1 cellular context compared by ENCODE assay signal in the genomic region with DNA sequence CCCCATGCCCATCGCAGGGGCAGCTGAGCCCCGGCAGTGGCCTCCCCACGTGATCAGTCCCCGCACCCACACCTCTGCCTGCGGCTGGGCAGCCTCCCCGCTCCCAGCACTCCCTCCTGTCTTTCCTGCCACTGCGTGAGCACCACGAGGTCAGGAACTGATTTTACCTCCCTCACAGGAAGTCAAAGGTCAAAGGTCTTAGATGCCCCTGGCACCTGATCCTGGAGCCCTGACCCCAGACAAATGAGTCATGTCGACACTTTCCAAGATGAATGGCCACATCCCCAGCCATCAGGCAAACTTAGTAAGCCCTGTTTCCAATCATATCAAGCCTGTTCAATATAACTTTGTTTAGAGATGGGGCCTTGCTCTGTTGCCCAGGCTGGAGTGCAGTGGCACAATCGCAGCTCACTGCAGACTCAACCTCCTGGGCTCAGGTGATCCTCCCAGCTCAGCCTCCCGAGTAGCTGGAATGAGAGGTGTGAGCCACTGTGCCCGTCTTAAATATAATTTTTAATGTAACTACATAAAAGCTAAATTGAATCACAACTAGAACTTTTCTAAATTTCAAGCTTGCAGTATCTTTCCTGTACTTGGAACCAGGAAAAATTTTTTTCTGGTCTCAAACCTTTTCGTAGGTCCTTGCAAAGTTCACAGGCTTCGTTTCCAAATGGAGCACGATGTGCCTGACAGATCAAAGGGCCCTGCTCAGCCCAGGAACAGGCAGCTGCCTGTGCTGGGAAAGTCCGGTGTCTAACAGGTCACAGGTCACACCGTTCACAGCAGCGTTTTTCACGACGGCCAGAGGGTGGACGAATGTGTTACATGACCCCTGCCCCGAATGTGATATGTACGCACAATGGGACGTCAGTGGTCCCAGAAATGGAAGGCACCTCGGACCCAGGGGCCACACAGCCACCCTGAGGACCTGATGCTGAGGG.
TF ChIP-seq lines count a peak whose summit lies in the region.

No MANE protein-coding gene starts in this region.

TF ChIP-seq in HepG2, 621 proteins besides CTCF, POLR2A, EP300 and RAD21 (continued from another document and continues in another):
- TF ChIP-seq, protein P1, sequence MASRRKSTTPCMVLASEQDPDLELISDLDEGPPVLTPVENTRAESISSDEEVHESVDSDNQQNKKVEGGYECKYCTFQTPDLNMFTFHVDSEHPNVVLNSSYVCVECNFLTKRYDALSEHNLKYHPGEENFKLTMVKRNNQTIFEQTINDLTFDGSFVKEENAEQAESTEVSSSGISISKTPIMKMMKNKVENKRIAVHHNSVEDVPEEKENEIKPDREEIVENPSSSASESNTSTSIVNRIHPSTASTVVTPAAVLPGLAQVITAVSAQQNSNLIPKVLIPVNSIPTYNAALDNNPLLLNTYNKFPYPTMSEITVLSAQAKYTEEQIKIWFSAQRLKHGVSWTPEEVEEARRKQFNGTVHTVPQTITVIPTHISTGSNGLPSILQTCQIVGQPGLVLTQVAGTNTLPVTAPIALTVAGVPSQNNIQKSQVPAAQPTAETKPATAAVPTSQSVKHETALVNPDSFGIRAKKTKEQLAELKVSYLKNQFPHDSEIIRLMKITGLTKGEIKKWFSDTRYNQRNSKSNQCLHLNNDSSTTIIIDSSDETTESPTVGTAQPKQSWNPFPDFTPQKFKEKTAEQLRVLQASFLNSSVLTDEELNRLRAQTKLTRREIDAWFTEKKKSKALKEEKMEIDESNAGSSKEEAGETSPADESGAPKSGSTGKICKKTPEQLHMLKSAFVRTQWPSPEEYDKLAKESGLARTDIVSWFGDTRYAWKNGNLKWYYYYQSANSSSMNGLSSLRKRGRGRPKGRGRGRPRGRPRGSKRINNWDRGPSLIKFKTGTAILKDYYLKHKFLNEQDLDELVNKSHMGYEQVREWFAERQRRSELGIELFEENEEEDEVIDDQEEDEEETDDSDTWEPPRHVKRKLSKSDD (CRISPR knock-in tag; IDR thresholded peaks at IDR 0.05; ENCODE audit: low read depth), result no peak
- TF ChIP-seq PHF21A (CRISPR knock-in tag; IDR thresholded peaks at IDR 0.05), result peak; percentile 85
- TF ChIP-seq, protein P2, sequence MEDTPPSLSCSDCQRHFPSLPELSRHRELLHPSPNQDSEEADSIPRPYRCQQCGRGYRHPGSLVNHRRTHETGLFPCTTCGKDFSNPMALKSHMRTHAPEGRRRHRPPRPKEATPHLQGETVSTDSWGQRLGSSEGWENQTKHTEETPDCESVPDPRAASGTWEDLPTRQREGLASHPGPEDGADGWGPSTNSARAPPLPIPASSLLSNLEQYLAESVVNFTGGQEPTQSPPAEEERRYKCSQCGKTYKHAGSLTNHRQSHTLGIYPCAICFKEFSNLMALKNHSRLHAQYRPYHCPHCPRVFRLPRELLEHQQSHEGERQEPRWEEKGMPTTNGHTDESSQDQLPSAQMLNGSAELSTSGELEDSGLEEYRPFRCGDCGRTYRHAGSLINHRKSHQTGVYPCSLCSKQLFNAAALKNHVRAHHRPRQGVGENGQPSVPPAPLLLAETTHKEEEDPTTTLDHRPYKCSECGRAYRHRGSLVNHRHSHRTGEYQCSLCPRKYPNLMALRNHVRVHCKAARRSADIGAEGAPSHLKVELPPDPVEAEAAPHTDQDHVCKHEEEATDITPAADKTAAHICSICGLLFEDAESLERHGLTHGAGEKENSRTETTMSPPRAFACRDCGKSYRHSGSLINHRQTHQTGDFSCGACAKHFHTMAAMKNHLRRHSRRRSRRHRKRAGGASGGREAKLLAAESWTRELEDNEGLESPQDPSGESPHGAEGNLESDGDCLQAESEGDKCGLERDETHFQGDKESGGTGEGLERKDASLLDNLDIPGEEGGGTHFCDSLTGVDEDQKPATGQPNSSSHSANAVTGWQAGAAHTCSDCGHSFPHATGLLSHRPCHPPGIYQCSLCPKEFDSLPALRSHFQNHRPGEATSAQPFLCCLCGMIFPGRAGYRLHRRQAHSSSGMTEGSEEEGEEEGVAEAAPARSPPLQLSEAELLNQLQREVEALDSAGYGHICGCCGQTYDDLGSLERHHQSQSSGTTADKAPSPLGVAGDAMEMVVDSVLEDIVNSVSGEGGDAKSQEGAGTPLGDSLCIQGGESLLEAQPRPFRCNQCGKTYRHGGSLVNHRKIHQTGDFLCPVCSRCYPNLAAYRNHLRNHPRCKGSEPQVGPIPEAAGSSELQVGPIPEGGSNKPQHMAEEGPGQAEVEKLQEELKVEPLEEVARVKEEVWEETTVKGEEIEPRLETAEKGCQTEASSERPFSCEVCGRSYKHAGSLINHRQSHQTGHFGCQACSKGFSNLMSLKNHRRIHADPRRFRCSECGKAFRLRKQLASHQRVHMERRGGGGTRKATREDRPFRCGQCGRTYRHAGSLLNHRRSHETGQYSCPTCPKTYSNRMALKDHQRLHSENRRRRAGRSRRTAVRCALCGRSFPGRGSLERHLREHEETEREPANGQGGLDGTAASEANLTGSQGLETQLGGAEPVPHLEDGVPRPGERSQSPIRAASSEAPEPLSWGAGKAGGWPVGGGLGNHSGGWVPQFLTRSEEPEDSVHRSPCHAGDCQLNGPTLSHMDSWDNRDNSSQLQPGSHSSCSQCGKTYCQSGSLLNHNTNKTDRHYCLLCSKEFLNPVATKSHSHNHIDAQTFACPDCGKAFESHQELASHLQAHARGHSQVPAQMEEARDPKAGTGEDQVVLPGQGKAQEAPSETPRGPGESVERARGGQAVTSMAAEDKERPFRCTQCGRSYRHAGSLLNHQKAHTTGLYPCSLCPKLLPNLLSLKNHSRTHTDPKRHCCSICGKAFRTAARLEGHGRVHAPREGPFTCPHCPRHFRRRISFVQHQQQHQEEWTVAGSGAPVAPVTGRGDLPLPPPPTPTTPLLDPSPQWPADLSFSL (CRISPR knock-in tag; IDR thresholded peaks at IDR 0.05), result peak; percentile 33; the same call in 1 of the 2 replicates
- TF ChIP-seq, protein P3, sequence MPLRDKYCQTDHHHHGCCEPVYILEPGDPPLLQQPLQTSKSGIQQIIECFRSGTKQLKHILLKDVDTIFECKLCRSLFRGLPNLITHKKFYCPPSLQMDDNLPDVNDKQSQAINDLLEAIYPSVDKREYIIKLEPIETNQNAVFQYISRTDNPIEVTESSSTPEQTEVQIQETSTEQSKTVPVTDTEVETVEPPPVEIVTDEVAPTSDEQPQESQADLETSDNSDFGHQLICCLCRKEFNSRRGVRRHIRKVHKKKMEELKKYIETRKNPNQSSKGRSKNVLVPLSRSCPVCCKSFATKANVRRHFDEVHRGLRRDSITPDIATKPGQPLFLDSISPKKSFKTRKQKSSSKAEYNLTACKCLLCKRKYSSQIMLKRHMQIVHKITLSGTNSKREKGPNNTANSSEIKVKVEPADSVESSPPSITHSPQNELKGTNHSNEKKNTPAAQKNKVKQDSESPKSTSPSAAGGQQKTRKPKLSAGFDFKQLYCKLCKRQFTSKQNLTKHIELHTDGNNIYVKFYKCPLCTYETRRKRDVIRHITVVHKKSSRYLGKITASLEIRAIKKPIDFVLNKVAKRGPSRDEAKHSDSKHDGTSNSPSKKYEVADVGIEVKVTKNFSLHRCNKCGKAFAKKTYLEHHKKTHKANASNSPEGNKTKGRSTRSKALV (CRISPR knock-in tag; IDR thresholded peaks at IDR 0.05), result peak; percentile 59; the same call in 1 of the 2 replicates
- no peak for TF ChIP-seq ZNF33A (CRISPR knock-in tag; IDR thresholded peaks at IDR 0.05; ENCODE audit: borderline replicate concordance)
- TF ChIP-seq, protein P4, sequence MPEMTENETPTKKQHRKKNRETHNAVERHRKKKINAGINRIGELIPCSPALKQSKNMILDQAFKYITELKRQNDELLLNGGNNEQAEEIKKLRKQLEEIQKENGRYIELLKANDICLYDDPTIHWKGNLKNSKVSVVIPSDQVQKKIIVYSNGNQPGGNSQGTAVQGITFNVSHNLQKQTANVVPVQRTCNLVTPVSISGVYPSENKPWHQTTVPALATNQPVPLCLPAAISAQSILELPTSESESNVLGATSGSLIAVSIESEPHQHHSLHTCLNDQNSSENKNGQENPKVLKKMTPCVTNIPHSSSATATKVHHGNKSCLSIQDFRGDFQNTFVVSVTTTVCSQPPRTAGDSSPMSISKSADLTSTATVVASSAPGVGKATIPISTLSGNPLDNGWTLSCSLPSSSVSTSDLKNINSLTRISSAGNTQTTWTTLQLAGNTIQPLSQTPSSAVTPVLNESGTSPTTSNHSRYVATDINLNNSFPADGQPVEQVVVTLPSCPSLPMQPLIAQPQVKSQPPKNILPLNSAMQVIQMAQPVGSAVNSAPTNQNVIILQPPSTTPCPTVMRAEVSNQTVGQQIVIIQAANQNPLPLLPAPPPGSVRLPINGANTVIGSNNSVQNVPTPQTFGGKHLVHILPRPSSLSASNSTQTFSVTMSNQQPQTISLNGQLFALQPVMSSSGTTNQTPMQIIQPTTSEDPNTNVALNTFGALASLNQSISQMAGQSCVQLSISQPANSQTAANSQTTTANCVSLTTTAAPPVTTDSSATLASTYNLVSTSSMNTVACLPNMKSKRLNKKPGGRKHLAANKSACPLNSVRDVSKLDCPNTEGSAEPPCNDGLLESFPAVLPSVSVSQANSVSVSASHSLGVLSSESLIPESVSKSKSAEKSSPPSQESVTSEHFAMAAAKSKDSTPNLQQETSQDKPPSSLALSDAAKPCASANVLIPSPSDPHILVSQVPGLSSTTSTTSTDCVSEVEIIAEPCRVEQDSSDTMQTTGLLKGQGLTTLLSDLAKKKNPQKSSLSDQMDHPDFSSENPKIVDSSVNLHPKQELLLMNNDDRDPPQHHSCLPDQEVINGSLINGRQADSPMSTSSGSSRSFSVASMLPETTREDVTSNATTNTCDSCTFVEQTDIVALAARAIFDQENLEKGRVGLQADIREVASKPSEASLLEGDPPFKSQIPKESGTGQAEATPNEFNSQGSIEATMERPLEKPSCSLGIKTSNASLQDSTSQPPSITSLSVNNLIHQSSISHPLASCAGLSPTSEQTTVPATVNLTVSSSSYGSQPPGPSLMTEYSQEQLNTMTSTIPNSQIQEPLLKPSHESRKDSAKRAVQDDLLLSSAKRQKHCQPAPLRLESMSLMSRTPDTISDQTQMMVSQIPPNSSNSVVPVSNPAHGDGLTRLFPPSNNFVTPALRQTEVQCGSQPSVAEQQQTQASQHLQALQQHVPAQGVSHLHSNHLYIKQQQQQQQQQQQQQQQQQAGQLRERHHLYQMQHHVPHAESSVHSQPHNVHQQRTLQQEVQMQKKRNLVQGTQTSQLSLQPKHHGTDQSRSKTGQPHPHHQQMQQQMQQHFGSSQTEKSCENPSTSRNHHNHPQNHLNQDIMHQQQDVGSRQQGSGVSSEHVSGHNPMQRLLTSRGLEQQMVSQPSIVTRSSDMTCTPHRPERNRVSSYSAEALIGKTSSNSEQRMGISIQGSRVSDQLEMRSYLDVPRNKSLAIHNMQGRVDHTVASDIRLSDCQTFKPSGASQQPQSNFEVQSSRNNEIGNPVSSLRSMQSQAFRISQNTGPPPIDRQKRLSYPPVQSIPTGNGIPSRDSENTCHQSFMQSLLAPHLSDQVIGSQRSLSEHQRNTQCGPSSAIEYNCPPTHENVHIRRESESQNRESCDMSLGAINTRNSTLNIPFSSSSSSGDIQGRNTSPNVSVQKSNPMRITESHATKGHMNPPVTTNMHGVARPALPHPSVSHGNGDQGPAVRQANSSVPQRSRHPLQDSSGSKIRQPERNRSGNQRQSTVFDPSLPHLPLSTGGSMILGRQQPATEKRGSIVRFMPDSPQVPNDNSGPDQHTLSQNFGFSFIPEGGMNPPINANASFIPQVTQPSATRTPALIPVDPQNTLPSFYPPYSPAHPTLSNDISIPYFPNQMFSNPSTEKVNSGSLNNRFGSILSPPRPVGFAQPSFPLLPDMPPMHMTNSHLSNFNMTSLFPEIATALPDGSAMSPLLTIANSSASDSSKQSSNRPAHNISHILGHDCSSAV (CRISPR knock-in tag; IDR thresholded peaks at IDR 0.05; ENCODE audit: borderline replicate concordance), result no peak
- TF ChIP-seq ZNF776 (CRISPR knock-in tag; IDR thresholded peaks at IDR 0.05), result no peak
- peak; percentile 45; the same call in 1 of the 2 replicates for TF ChIP-seq JUN (CRISPR knock-in tag; IDR thresholded peaks at IDR 0.05)
- no peak for TF ChIP-seq ZNF510 (CRISPR knock-in tag; IDR thresholded peaks at IDR 0.05; ENCODE audit: low read depth)
- TF ChIP-seq, protein P5, sequence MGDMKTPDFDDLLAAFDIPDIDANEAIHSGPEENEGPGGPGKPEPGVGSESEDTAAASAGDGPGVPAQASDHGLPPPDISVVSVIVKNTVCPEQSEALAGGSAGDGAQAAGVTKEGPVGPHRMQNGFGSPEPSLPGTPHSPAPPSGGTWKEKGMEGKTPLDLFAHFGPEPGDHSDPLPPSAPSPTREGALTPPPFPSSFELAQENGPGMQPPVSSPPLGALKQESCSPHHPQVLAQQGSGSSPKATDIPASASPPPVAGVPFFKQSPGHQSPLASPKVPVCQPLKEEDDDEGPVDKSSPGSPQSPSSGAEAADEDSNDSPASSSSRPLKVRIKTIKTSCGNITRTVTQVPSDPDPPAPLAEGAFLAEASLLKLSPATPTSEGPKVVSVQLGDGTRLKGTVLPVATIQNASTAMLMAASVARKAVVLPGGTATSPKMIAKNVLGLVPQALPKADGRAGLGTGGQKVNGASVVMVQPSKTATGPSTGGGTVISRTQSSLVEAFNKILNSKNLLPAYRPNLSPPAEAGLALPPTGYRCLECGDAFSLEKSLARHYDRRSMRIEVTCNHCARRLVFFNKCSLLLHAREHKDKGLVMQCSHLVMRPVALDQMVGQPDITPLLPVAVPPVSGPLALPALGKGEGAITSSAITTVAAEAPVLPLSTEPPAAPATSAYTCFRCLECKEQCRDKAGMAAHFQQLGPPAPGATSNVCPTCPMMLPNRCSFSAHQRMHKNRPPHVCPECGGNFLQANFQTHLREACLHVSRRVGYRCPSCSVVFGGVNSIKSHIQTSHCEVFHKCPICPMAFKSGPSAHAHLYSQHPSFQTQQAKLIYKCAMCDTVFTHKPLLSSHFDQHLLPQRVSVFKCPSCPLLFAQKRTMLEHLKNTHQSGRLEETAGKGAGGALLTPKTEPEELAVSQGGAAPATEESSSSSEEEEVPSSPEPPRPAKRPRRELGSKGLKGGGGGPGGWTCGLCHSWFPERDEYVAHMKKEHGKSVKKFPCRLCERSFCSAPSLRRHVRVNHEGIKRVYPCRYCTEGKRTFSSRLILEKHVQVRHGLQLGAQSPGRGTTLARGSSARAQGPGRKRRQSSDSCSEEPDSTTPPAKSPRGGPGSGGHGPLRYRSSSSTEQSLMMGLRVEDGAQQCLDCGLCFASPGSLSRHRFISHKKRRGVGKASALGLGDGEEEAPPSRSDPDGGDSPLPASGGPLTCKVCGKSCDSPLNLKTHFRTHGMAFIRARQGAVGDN (CRISPR knock-in tag; IDR thresholded peaks at IDR 0.05), result peak; percentile 94
- no peak for TF ChIP-seq ZNF282 (IDR thresholded peaks at IDR 0.05; ENCODE audit: partially characterized antibody)
- TF ChIP-seq, protein P6, sequence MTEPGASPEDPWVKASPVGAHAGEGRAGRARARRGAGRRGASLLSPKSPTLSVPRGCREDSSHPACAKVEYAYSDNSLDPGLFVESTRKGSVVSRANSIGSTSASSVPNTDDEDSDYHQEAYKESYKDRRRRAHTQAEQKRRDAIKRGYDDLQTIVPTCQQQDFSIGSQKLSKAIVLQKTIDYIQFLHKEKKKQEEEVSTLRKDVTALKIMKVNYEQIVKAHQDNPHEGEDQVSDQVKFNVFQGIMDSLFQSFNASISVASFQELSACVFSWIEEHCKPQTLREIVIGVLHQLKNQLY (CRISPR knock-in tag; IDR thresholded peaks at IDR 0.05), result peak; percentile 90
- no peak for TF ChIP-seq DNMT3B (CRISPR knock-in tag; conservative IDR thresholded peaks at IDR 0.05)
- no peak for TF ChIP-seq ONECUT2 (CRISPR knock-in tag; IDR thresholded peaks at IDR 0.05)
- TF ChIP-seq ARNT (IDR thresholded peaks at IDR 0.05), result no peak
- TF ChIP-seq TOPORS (CRISPR knock-in tag; IDR thresholded peaks at IDR 0.05), result no peak
- 0 out of 2 replicates have a peak, but pooled peaks have one; percentile 26 for TF ChIP-seq ZSCAN21 (CRISPR knock-in tag; IDR thresholded peaks at IDR 0.05; ENCODE audit: borderline replicate concordance)
- no peak for TF ChIP-seq CHD2 (IDR thresholded peaks at IDR 0.05; ENCODE audit: low read depth, low read length)
- TF ChIP-seq MYNN (CRISPR knock-in tag; IDR thresholded peaks at IDR 0.05; ENCODE audit: low read depth), result no peak
